ENCODE assay signal across 1 cellular context in genomic region chr16:88784074-88784855, GRCh38.
TF ChIP-seq lines count a peak whose summit lies in the region.

No MANE protein-coding gene starts in this region.

TF ChIP-seq in HepG2, 621 proteins besides CTCF, POLR2A, EP300 and RAD21 (continued from another document and continues in another):
- no peak; the same call in 1 of the 2 replicates for TF ChIP-seq ZFAT (CRISPR knock-in tag; conservative IDR thresholded peaks at IDR 0.05)
- TF ChIP-seq REXO4 (CRISPR knock-in tag; IDR thresholded peaks at IDR 0.05; ENCODE audit: borderline replicate concordance), result no peak
- TF ChIP-seq ZNF260 (CRISPR knock-in tag; IDR thresholded peaks at IDR 0.05; ENCODE audit: borderline replicate concordance, low read depth), result no peak
- TF ChIP-seq ZNF33B (CRISPR knock-in tag; IDR thresholded peaks at IDR 0.05), result no peak
- no peak for TF ChIP-seq ZXDC (CRISPR knock-in tag; IDR thresholded peaks at IDR 0.05)
- TF ChIP-seq ZBTB34 (CRISPR knock-in tag; IDR thresholded peaks at IDR 0.05), result no peak
- 0 out of 2 replicates have a peak, but pooled peaks have one; percentile 62 for TF ChIP-seq ZNF580 (CRISPR knock-in tag; IDR thresholded peaks at IDR 0.05; ENCODE audit: borderline replicate concordance, low read depth)
- TF ChIP-seq THRA (CRISPR knock-in tag; IDR thresholded peaks at IDR 0.05; ENCODE audit: borderline replicate concordance), result no peak
- no peak for TF ChIP-seq BATF2 (CRISPR knock-in tag; IDR thresholded peaks at IDR 0.05)
- TF ChIP-seq STAT6 (CRISPR knock-in tag; IDR thresholded peaks at IDR 0.05; ENCODE audit: borderline replicate concordance), result no peak
- TF ChIP-seq ZNF570 (CRISPR knock-in tag; IDR thresholded peaks at IDR 0.05; ENCODE audit: borderline replicate concordance), result no peak
- TF ChIP-seq NFIB (CRISPR knock-in tag; IDR thresholded peaks at IDR 0.05; ENCODE audit: borderline replicate concordance), result no peak
- TF ChIP-seq GFI1 (CRISPR knock-in tag; IDR thresholded peaks at IDR 0.05; ENCODE audit: borderline replicate concordance), result no peak
- TF ChIP-seq CCDC6 (CRISPR knock-in tag; IDR thresholded peaks at IDR 0.05), result no peak
- TF ChIP-seq ZNF343 (CRISPR knock-in tag; IDR thresholded peaks at IDR 0.05), result no peak
- TF ChIP-seq ZNF710 (CRISPR knock-in tag; IDR thresholded peaks at IDR 0.05; ENCODE audit: borderline replicate concordance), result no peak
- no peak for TF ChIP-seq SSRP1 (CRISPR knock-in tag; IDR thresholded peaks at IDR 0.05)
- TF ChIP-seq ZNF318 (CRISPR knock-in tag; IDR thresholded peaks at IDR 0.05), result no peak
- no peak for TF ChIP-seq PRDM15 (CRISPR knock-in tag; IDR thresholded peaks at IDR 0.05)
- TF ChIP-seq ZNF615 (CRISPR knock-in tag; IDR thresholded peaks at IDR 0.05; ENCODE audit: borderline replicate concordance), result no peak
- TF ChIP-seq ZNF775 (CRISPR knock-in tag; IDR thresholded peaks at IDR 0.05; ENCODE audit: borderline replicate concordance), result no peak
- 0 out of 2 replicates have a peak, but pooled peaks have one; percentile 2 for TF ChIP-seq REPIN1 (CRISPR knock-in tag; IDR thresholded peaks at IDR 0.05; ENCODE audit: borderline replicate concordance, low read depth)
- TF ChIP-seq ZFY (CRISPR knock-in tag; IDR thresholded peaks at IDR 0.05), result peak; percentile 75
- no peak; the same call in 1 of the 2 replicates for TF ChIP-seq ZNF772 (CRISPR knock-in tag; IDR thresholded peaks at IDR 0.05)
